ENCODE assay signal across 1 cellular context in the genomic region with DNA sequence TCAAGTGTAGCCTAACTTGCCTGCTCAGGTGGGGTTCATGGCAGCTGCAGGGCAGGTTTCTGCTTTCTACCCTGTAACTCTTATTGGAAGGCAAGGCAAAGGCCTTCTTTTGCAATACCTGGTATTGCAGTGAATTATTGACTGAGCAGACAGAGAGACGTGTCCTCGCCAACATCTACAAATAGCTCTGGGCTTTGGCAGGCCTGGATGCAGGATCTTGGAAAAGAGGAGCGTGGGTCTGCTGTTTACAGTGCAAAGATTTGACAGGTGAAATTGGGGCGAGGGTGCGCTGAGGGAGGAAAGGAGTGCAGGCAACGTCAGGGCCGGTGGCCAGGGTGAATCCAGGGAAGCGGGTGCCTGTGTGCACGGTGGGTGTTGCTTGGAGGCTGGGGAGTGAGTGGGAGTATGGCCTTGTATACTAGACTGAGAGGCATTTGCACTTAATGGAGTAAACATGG.
TF ChIP-seq lines count a peak whose summit lies in the region.

No MANE protein-coding gene starts in this region.

TF ChIP-seq in HepG2, 621 proteins besides CTCF, POLR2A, EP300 and RAD21 (continues in another document):
- TF ChIP-seq ZNF607 (CRISPR knock-in tag; IDR thresholded peaks at IDR 0.05; ENCODE audit: borderline replicate concordance) (peak; percentile 80; the same call in 1 of the 2 replicates), KAT7 (CRISPR knock-in tag; IDR thresholded peaks at IDR 0.05; ENCODE audit: borderline replicate concordance) (0 out of 2 replicates have a peak, but pooled peaks have one; percentile 27), HOMEZ (CRISPR knock-in tag; IDR thresholded peaks at IDR 0.05; ENCODE audit: low read depth) (peak; percentile 58; the same call in 1 of the 2 replicates), ZNF580 (CRISPR knock-in tag; IDR thresholded peaks at IDR 0.05; ENCODE audit: borderline replicate concordance, low read depth) (peak; percentile 79; the same call in 1 of the 2 replicates), ZBED4 (CRISPR knock-in tag; IDR thresholded peaks at IDR 0.05; ENCODE audit: borderline replicate concordance) (peak; percentile 75; the same call in 1 of the 2 replicates), TRIM22 (IDR thresholded peaks at IDR 0.05) (no peak), KAT8 (CRISPR knock-in tag; IDR thresholded peaks at IDR 0.05) (peak; percentile 52), ZSCAN9 (CRISPR knock-in tag; IDR thresholded peaks at IDR 0.05; ENCODE audit: borderline replicate concordance) (peak; percentile 91), BRD4 (CRISPR knock-in tag; IDR thresholded peaks at IDR 0.05) (no peak), ZFP91 (CRISPR knock-in tag; IDR thresholded peaks at IDR 0.05; ENCODE audit: borderline replicate concordance) (no peak), RORA (CRISPR knock-in tag; IDR thresholded peaks at IDR 0.05) (no peak), ZNF749 (CRISPR knock-in tag; IDR thresholded peaks at IDR 0.05; ENCODE audit: borderline replicate concordance) (peak; percentile 42; the same call in 1 of the 2 replicates), SNAI1 (CRISPR knock-in tag; IDR thresholded peaks at IDR 0.05; ENCODE audit: borderline replicate concordance) (no peak), ZNF792 (CRISPR knock-in tag; IDR thresholded peaks at IDR 0.05) (peak; percentile 48; the same call in 1 of the 2 replicates), ZNF124 (CRISPR knock-in tag; IDR thresholded peaks at IDR 0.05) (peak; percentile 96; the same call in 1 of the 2 replicates), SMAD9 (CRISPR knock-in tag; IDR thresholded peaks at IDR 0.05) (no peak), ZNF782 (CRISPR knock-in tag; IDR thresholded peaks at IDR 0.05; ENCODE audit: borderline replicate concordance) (no peak), ZIK1 (CRISPR knock-in tag; IDR thresholded peaks at IDR 0.05; ENCODE audit: borderline replicate concordance, low read depth) (0 out of 2 replicates have a peak, but pooled peaks have one; percentile 71), ZNF44 (CRISPR knock-in tag; IDR thresholded peaks at IDR 0.05) (peak; percentile 83; the same call in 1 of the 2 replicates), BRCA1 (CRISPR knock-in tag; IDR thresholded peaks at IDR 0.05) (peak; percentile 88), ZNF501 (CRISPR knock-in tag; IDR thresholded peaks at IDR 0.05) (peak; percentile 76), SRF (IDR thresholded peaks at IDR 0.05; ENCODE audit: low read depth, low read length) (no peak), ZNF619 (CRISPR knock-in tag; IDR thresholded peaks at IDR 0.05) (0 out of 2 replicates have a peak, but pooled peaks have one; percentile 37), ZFP41 (CRISPR knock-in tag; IDR thresholded peaks at IDR 0.05; ENCODE audit: borderline replicate concordance) (no peak), ZFP62 (CRISPR knock-in tag; IDR thresholded peaks at IDR 0.05) (no peak), PRPF4 (IDR thresholded peaks at IDR 0.05; ENCODE audit: low read depth, low read length, poor library complexity, severe bottlenecking) (no peak), ZNF775 (CRISPR knock-in tag; IDR thresholded peaks at IDR 0.05; ENCODE audit: borderline replicate concordance) (no peak), SNRNP70 (IDR thresholded peaks at IDR 0.05; ENCODE audit: low read depth, low read length) (no peak), NR2F6 (IDR thresholded peaks at IDR 0.05) (0 out of 2 replicates have a peak, but pooled peaks have one; percentile 35), NR2F6 (CRISPR knock-in tag; IDR thresholded peaks at IDR 0.05) (peak; percentile 61; the same call in 1 of the 2 replicates), YEATS2 (CRISPR knock-in tag; IDR thresholded peaks at IDR 0.05; ENCODE audit: borderline replicate concordance) (peak; percentile 31; the same call in 1 of the 2 replicates), ZEB1 (IDR thresholded peaks at IDR 0.05; ENCODE audit: insufficient replicate concordance, low read depth) (peak; percentile 90), PHB2 (IDR thresholded peaks at IDR 0.05; ENCODE audit: partially characterized antibody) (no peak), HNF4G (IDR thresholded peaks at IDR 0.05; ENCODE audit: borderline replicate concordance, low read depth, low read length) (peak; percentile 62), HNF4G (CRISPR knock-in tag; IDR thresholded peaks at IDR 0.05; ENCODE audit: borderline replicate concordance, low read depth) (peak; percentile 55; the same call in 1 of the 2 replicates), DDIT3 (CRISPR knock-in tag; IDR thresholded peaks at IDR 0.05) (peak; percentile 44; the same call in 1 of the 2 replicates)
- TF ChIP-seq, protein P1, sequence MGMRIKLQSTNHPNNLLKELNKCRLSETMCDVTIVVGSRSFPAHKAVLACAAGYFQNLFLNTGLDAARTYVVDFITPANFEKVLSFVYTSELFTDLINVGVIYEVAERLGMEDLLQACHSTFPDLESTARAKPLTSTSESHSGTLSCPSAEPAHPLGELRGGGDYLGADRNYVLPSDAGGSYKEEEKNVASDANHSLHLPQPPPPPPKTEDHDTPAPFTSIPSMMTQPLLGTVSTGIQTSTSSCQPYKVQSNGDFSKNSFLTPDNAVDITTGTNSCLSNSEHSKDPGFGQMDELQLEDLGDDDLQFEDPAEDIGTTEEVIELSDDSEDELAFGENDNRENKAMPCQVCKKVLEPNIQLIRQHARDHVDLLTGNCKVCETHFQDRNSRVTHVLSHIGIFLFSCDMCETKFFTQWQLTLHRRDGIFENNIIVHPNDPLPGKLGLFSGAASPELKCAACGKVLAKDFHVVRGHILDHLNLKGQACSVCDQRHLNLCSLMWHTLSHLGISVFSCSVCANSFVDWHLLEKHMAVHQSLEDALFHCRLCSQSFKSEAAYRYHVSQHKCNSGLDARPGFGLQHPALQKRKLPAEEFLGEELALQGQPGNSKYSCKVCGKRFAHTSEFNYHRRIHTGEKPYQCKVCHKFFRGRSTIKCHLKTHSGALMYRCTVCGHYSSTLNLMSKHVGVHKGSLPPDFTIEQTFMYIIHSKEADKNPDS (CRISPR knock-in tag; IDR thresholded peaks at IDR 0.05), result no peak
- TF ChIP-seq, protein P2, sequence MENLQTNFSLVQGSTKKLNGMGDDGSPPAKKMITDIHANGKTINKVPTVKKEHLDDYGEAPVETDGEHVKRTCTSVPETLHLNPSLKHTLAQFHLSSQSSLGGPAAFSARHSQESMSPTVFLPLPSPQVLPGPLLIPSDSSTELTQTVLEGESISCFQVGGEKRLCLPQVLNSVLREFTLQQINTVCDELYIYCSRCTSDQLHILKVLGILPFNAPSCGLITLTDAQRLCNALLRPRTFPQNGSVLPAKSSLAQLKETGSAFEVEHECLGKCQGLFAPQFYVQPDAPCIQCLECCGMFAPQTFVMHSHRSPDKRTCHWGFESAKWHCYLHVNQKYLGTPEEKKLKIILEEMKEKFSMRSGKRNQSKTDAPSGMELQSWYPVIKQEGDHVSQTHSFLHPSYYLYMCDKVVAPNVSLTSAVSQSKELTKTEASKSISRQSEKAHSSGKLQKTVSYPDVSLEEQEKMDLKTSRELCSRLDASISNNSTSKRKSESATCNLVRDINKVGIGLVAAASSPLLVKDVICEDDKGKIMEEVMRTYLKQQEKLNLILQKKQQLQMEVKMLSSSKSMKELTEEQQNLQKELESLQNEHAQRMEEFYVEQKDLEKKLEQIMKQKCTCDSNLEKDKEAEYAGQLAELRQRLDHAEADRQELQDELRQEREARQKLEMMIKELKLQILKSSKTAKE (CRISPR knock-in tag; IDR thresholded peaks at IDR 0.05; ENCODE audit: borderline replicate concordance), result peak; percentile 79
- TF ChIP-seq, protein P3, sequence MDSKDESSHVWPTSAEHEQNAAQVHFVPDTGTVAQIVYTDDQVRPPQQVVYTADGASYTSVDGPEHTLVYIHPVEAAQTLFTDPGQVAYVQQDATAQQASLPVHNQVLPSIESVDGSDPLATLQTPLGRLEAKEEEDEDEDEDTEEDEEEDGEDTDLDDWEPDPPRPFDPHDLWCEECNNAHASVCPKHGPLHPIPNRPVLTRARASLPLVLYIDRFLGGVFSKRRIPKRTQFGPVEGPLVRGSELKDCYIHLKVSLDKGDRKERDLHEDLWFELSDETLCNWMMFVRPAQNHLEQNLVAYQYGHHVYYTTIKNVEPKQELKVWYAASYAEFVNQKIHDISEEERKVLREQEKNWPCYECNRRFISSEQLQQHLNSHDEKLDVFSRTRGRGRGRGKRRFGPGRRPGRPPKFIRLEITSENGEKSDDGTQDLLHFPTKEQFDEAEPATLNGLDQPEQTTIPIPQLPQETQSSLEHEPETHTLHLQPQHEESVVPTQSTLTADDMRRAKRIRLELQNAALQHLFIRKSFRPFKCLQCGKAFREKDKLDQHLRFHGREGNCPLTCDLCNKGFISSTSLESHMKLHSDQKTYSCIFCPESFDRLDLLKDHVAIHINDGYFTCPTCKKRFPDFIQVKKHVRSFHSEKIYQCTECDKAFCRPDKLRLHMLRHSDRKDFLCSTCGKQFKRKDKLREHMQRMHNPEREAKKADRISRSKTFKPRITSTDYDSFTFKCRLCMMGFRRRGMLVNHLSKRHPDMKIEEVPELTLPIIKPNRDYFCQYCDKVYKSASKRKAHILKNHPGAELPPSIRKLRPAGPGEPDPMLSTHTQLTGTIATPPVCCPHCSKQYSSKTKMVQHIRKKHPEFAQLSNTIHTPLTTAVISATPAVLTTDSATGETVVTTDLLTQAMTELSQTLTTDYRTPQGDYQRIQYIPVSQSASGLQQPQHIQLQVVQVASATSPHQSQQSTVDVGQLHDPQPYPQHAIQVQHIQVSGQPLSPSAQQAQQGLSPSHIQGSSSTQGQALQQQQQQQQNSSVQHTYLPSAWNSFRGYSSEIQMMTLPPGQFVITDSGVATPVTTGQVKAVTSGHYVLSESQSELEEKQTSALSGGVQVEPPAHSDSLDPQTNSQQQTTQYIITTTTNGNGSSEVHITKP (CRISPR knock-in tag; IDR thresholded peaks at IDR 0.05; ENCODE audit: low read depth), result peak; percentile 40; the same call in 1 of the 2 replicates
